In genomic region chr19:46340051-46340659, GRCh38 we compare ENCODE assay signal across 24 cellular contexts. TPM values are rescaled to one million over a fixed set of nuclear protein-coding genes. Genes with fewer than 3 reads are reported as not detected.
"Had no signal": no experiment of that assay in that cellular context is flagged by ENCODE, and none has a peak within 500 bp of the region (broad histone marks: within the 10 kb centered on the region; RNA-seq: fewer than 3 reads in every experiment).

No MANE protein-coding gene starts in this region.

- H3K9me3 Mint-ChIP-seq: dendritic cell treated with granulocyte-macrophage colony-stimulating factor and Interleukin-4, amounts not matched to agents 40 ng/mL and 50 ng/mL, for 4 days; naive thymus-derived CD8-positive, alpha-beta T cell; neural crest cell had no signal

- H3K4me3 Mint-ChIP-seq: dendritic cell treated with granulocyte-macrophage colony-stimulating factor and Interleukin-4, amounts not matched to agents 40 ng/mL and 50 ng/mL, for 4 days; naive thymus-derived CD8-positive, alpha-beta T cell; neural crest cell had no signal

- H3K36me3 Mint-ChIP-seq: naive thymus-derived CD8-positive, alpha-beta T cell had no signal

- ATAC-seq: foreskin keratinocyte; gastroesophageal sphincter; left colon; naive thymus-derived CD8-positive, alpha-beta T cell; sciatic nerve had no signal

- H3K27ac Mint-ChIP-seq: dendritic cell treated with granulocyte-macrophage colony-stimulating factor and Interleukin-4, amounts not matched to agents 40 ng/mL and 50 ng/mL, for 4 days had no signal

- DNase-seq: colonic mucosa; effector memory CD4-positive, alpha-beta T cell; foreskin keratinocyte; heart left ventricle; hippocampal formation; left colon; left ventricle myocardium inferior; mammary epithelial cell; mesendoderm; naive thymus-derived CD8-positive, alpha-beta T cell; stimulated activated CD4-positive, alpha-beta T cell treated with anti-CD3 and anti-CD28 coated beads, Interleukin-12 subunit alpha, Interleukin-12 subunit beta, amount 100 ng/mL, for 4 hours; stimulated activated CD4-positive, alpha-beta T cell treated with anti-CD3 and anti-CD28 coated beads, Interleukin-1b, Interleukin-23, amount 100 ng/mL, for 48 hours; stimulated activated CD4-positive, alpha-beta T cell treated with anti-CD3 and anti-CD28 coated beads, Interleukin-4, amount 100 ng/mL, for 1 hour; stimulated activated CD8-positive, alpha-beta memory T cell treated with anti-CD3 and anti-CD28 coated beads, Interleukin-4, amount 100 ng/mL, for 48 hours; stimulated activated naive CD4-positive, alpha-beta T cell treated with Interleukin-2 at 50 U/mL for 16 hours; stomach; thyroid gland; trophoblast cell had no signal

RNA-seq across cellular contexts. Expression of gene HIF3A, which starts 43.3 kb away (rescaled TPM):
- total RNA-seq: foreskin keratinocyte; mammary epithelial cell; myocyte; naive thymus-derived CD8-positive, alpha-beta T cell; osteoblast had no signal
